In genomic region chr3:171646357-171647133, GRCh38 we compare ENCODE assay signal across 8 cellular contexts.
A peak's percentile ranks its signal among the peaks of the same experiment; 100 is the strongest.
DNase-seq lines count a peak whose midpoint lies in the region; ATAC-seq and TF ChIP-seq lines count a peak whose summit lies in the region.

No MANE protein-coding gene starts in this region.

- H3K36me3 Mint-ChIP-seq in nephron (ENCODE audit: low read depth): peaks cover 15% of the 10 kb centered on the region

- TF ChIP-seq POLR2A in erythroblast (IDR thresholded peaks at IDR 0.05; ENCODE audit: low read length): no peak

- CTCF ChIA-PET in PC-9 (lab: Charles Lee): interaction anchor here (0.6 to 1.6 kb wide), 10 partner anchors 13 to 1905 kb away, joined by 3 to 18 read pairs (median 4); partner anchors contain the start of gene ECT2

- no TSS peak for BruUV-seq in PC-9 (replicated peaks; lab: Mats Ljungman, UMichigan)

- no peaks in the 10 kb centered on the region for H3K27me3 Mint-ChIP-seq in nephron (ENCODE audit: low read depth)
- H3K27me3 Mint-ChIP-seq in stimulated activated naive CD8-positive, alpha-beta T cell treated with anti-CD3 and anti-CD28 coated beads, Interleukin-15, amount 100 ng/mL, for 72 hours: no peaks in the 10 kb centered on the region

- no peaks in the 10 kb centered on the region for H3F3A ChIP-seq in PC-9 (ENCODE audit: insufficient read depth, low read depth)

- H3K79me2 ChIP-seq in PC-9 (ENCODE audit: low read depth): no peaks in the 10 kb centered on the region

- H3K9me2 ChIP-seq in PC-9 (ENCODE audit: insufficient read depth): no peaks in the 10 kb centered on the region

- no peaks in the 10 kb centered on the region for H3K9me3 Mint-ChIP-seq in nephron
- H3K9me3 Mint-ChIP-seq in stimulated activated naive CD8-positive, alpha-beta T cell treated with anti-CD3 and anti-CD28 coated beads, Interleukin-15, amount 100 ng/mL, for 72 hours: no peaks in the 10 kb centered on the region

- H3K4me3 Mint-ChIP-seq in nephron: no peak overlapping the region
- no peak overlapping the region for H3K4me3 Mint-ChIP-seq in stimulated activated naive CD8-positive, alpha-beta T cell treated with anti-CD3 and anti-CD28 coated beads, Interleukin-15, amount 100 ng/mL, for 72 hours

- intact Hi-C loops in PC-9 (cut with micrococcal nuclease; ENCODE audit: unreplicated experiment): loop anchor here (1.0 to 10.0 kb wide), 7 partner anchors 126 to 828 kb away; no protein-coding TSS in a partner anchor

- H3K36me3 ChIP-seq in PC-9 (ENCODE audit: low read depth): no peaks in the 10 kb centered on the region

- peaks cover 19% of the 10 kb centered on the region for H3K4me1 Mint-ChIP-seq in nephron
- peaks cover 5% of the 10 kb centered on the region for H3K4me1 Mint-ChIP-seq in stimulated activated naive CD8-positive, alpha-beta T cell treated with anti-CD3 and anti-CD28 coated beads, Interleukin-15, amount 100 ng/mL, for 72 hours

- POLR2A ChIA-PET in PC-9 (lab: Charles Lee; ENCODE audit: unreplicated experiment): interaction anchor here (0.5 to 0.7 kb wide), 4 partner anchors 103 to 661 kb away, joined by 5 to 13 read pairs (median 9); no protein-coding TSS in a partner anchor

- no peak overlapping the region for H3K27ac ChIP-seq in PC-9

- H3K4me1 ChIP-seq in PC-9 (replicated peaks; ENCODE audit: insufficient read depth): no peaks in the 10 kb centered on the region

- no peaks in the 10 kb centered on the region for H4K20me1 ChIP-seq in PC-9 (ENCODE audit: insufficient read depth)

- H2AFZ ChIP-seq in PC-9: no peak overlapping the region

- H3K27ac Mint-ChIP-seq in nephron: peak overlapping the region; percentile 12 to 52 (median 50)
- peak overlapping the region in 1 of 2 donors; percentile 54 for H3K27ac Mint-ChIP-seq in stimulated activated naive CD8-positive, alpha-beta T cell treated with anti-CD3 and anti-CD28 coated beads, Interleukin-15, amount 100 ng/mL, for 72 hours

- ATAC-seq in stimulated activated naive CD8-positive, alpha-beta T cell treated with anti-CD3 and anti-CD28 coated beads, Interleukin-15, amount 100 ng/mL, for 72 hours: no peak
- no peak for ATAC-seq in GM19395 (IDR thresholded peaks at IDR 0.05; ENCODE audit: unreplicated experiment)

- H3K4me3 ChIP-seq in PC-9: no peak overlapping the region

- H3K27me3 ChIP-seq in PC-9 (ENCODE audit: insufficient read depth, low read depth): no peaks in the 10 kb centered on the region

- H3K4me2 ChIP-seq in PC-9: no peak overlapping the region

- H3K9me3 ChIP-seq in PC-9 (ENCODE audit: insufficient read depth, low read depth): no peaks in the 10 kb centered on the region

- peak; percentile 68 for DNase-seq in EH (ENCODE audit: low read depth)
- DNase-seq in HT-29 (ENCODE audit: low spot score): peak; percentile 77
- peak in 1 of 2 experiments; percentile 51 for DNase-seq in PC-9
- peak; percentile 57 to 62 for DNase-seq in erythroblast (lab: John Stamatoyannopoulos, UW)
- DNase-seq in stimulated activated naive CD8-positive, alpha-beta T cell treated with anti-CD3 and anti-CD28 coated beads, Interleukin-15, amount 100 ng/mL, for 72 hours: no peak
- DNase-seq in T-helper 9 cell: no peak

- peak; percentile 90 for TF ChIP-seq CTCF in PC-9 (conservative IDR thresholded peaks at IDR 0.05)
- TF ChIP-seq CTCF in nephron (IDR thresholded peaks at IDR 0.05; ENCODE audit: unreplicated experiment in 3 of 3): peak; percentile 64 to 69 (median 68)

Comparison
In these comparisons a context has a peak if more than half of its experiments do, and no peak if none do; other contexts are left out.
1. DNase-seq: peak in EH (single experiment), HT-29 (single experiment) and erythroblast (2 of 2); none in stimulated activated naive CD8-positive, alpha-beta T cell treated with anti-CD3 and anti-CD28 coated beads, Interleukin-15, amount 100 ng/mL, for 72 hours (0 of 2) and T-helper 9 cell (single experiment).